Comparison of ENCODE assay signal across 19 cellular contexts in the genomic region with DNA sequence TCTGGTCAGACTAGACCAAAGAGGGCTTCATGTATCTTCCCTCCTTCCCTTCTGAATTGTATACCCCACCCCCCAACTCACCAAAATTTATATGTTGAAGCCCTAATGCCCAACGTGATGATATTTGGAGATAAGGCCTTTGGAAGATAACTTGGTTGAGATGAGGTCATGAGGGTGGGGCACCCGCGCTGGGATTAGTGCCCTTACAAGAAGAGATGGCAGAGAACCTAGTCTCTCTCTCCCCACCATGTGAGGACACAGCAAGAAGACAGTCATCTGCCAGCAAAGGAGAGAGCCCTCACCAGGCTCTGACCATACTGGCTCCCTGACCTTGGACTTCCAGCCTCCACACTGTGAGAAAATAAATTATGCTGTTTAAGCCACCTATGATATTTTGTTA.
"Had no signal": no experiment of that assay in that cellular context is flagged by ENCODE, and none has a peak within 500 bp of the region (broad histone marks: within the 10 kb centered on the region; RNA-seq: fewer than 3 reads in every experiment).

No MANE protein-coding gene starts in this region.

- H3K4me3 ChIP-seq: coronary artery, heart right ventricle, left ventricle myocardium inferior, lower lobe of right lung, psoas muscle, suprapubic skin, thyroid gland, upper lobe of left lung, vagina had no signal

- H3K27me3 ChIP-seq: heart right ventricle, suprapubic skin, thyroid gland, upper lobe of left lung, vagina had no signal

- H3K4me1 ChIP-seq: lower lobe of right lung, parathyroid adenoma, psoas muscle, suprapubic skin, thyroid gland, upper lobe of left lung, vagina had no signal

- H3K9me3 Mint-ChIP-seq: immature natural killer cell, nephron had no signal

- H3K27ac Mint-ChIP-seq: immature natural killer cell, memory B cell, mesothelial cell of epicardium, nephron had no signal

- H3K27me3 Mint-ChIP-seq: memory B cell had no signal

- H3K4me3 Mint-ChIP-seq: immature natural killer cell, memory B cell, mesothelial cell of epicardium, nephron had no signal

- H3K4me1 Mint-ChIP-seq: memory B cell, nephron had no signal

- ATAC-seq: esophagus mucosa, heart right ventricle, lower lobe of right lung, psoas muscle had no signal

- H3K9me3 ChIP-seq: psoas muscle, suprapubic skin, thyroid gland, vagina had no signal

- H3K27ac ChIP-seq: coronary artery, heart right ventricle, left ventricle myocardium inferior, lower lobe of right lung, parathyroid adenoma, psoas muscle, suprapubic skin, thyroid gland, upper lobe of left lung, vagina had no signal

- DNase-seq: effector CD4-positive, alpha-beta T cell; heart right ventricle; immature natural killer cell; left ventricle myocardium inferior; lower lobe of right lung; retina; stimulated activated CD4-positive, alpha-beta T cell treated with anti-CD3 and anti-CD28 coated beads, Interleukin-12 subunit alpha, Interleukin-12 subunit beta, amount 100 ng/mL, for 4 hours; stimulated activated naive CD4-positive, alpha-beta T cell treated with Interleukin-2 at 50 U/mL for 16 hours; thyroid gland; upper lobe of left lung had no signal
